Comparison of ENCODE assay signal across 8 cellular contexts in genomic region chr2:108448678-108449409, GRCh38. TPM values are rescaled to one million over a fixed set of nuclear protein-coding genes. Genes with fewer than 3 reads are reported as not detected.
DNase-seq lines count a peak whose midpoint lies in the region; ATAC-seq, FAIRE-seq and TF ChIP-seq lines count a peak whose summit lies in the region.

Gene GCC2, plus strand, starts transcription at chr2:108449206. Its CDS starts 69 bp downstream, at chr2:108449275.

- H4K20me1 ChIP-seq in astrocyte (ENCODE audit: insufficient read depth, low read length) = no peaks in the 10 kb centered on the region
- H4K20me1 ChIP-seq in hepatocyte (ENCODE audit: insufficient read depth, poor library complexity, severe bottlenecking) = no peaks in the 10 kb centered on the region

- H3K4me1 ChIP-seq in astrocyte (ENCODE audit: insufficient read depth, low read length) (peaks cover 11% of the 10 kb centered on the region), hepatocyte (ENCODE audit: insufficient read depth) (peaks cover 6% of the 10 kb centered on the region), aorta (ENCODE audit: control insufficient read depth in 1 of 2, insufficient read depth in 2 of 2, low read length in 2 of 2) (no peaks in the 10 kb centered on the region)

- H3K36me3 Mint-ChIP-seq in astrocyte (ENCODE audit: low read depth, unreplicated experiment) = peaks cover 5% of the 10 kb centered on the region

- peaks cover 6% of the 10 kb centered on the region for H3K4me1 Mint-ChIP-seq in astrocyte (ENCODE audit: low read depth, unreplicated experiment)

- peak; percentile 99 for ATAC-seq in GM18511 (IDR thresholded peaks at IDR 0.05; ENCODE audit: unreplicated experiment)
- peak; percentile 99 for ATAC-seq in HG03025 (IDR thresholded peaks at IDR 0.05; ENCODE audit: low FRiP score, unreplicated experiment)
- ATAC-seq in aorta (ENCODE audit: low FRiP score) = peak; percentile 99

- H3K27ac Mint-ChIP-seq in astrocyte (ENCODE audit: unreplicated experiment) = peak within 1 kb of the TSS; percentile 99

- H3K27ac ChIP-seq in astrocyte (ENCODE audit: low read depth, low read length) = peak within 1 kb of the TSS; percentile 95
- peak within 1 kb of the TSS; percentile 96 for H3K27ac ChIP-seq in hepatocyte
- H3K27ac ChIP-seq in aorta (ENCODE audit: low read depth in 1 of 2, low read length in 2 of 2) = peak within 1 kb of the TSS in 1 of 2 donors; percentile 49

- H3K9ac ChIP-seq in astrocyte (ENCODE audit: low read length) = peak within 1 kb of the TSS; percentile 99

- H3K79me2 ChIP-seq in astrocyte (ENCODE audit: insufficient read depth, low read length) (peaks cover 12% of the 10 kb centered on the region), hepatocyte (peaks cover 35% of the 10 kb centered on the region)

- H3K27me3 ChIP-seq in astrocyte (ENCODE audit: insufficient read depth, low read length) (no peaks in the 10 kb centered on the region), hepatocyte (no peaks in the 10 kb centered on the region), aorta (ENCODE audit: control insufficient read depth in 1 of 2, insufficient read depth in 2 of 2, low read length in 1 of 2) (no peaks in the 10 kb centered on the region)

- no peaks in the 10 kb centered on the region for H3K9me3 ChIP-seq in astrocyte (ENCODE audit: insufficient read depth, low read depth, low read length)
- H3K9me3 ChIP-seq in hepatocyte (ENCODE audit: low read depth) = no peaks in the 10 kb centered on the region
- H3K9me3 ChIP-seq in aorta (ENCODE audit: control insufficient read depth, low read length) = no peaks in the 10 kb centered on the region

- intact Hi-C loops in aorta (cut with DNase I) = loop anchor here in 1 of 2 donors (5.0 kb wide), 2 partner anchors 83 to 133 kb away; partner anchors contain the start of gene LIMS1

- TF ChIP-seq CTCF in astrocyte (IDR thresholded peaks at IDR 0.05; ENCODE audit: insufficient read depth, low read depth, low read length) (no peak), hepatocyte (IDR thresholded peaks at IDR 0.05; ENCODE audit: poor library complexity) (no peak)

- DNase-seq in NCI-H2029 treated with DMSO at 0.1 percent for 48 hours (lab: John Stamatoyannopoulos, UW) (peak; percentile 52), T-helper 22 cell (ENCODE audit: low read depth) (peak; percentile 94), astrocyte (ENCODE audit: low read depth) (peak; percentile 84), hepatocyte (ENCODE audit: low spot score) (peak; percentile 97), renal cortical epithelial cell (ENCODE audit: low read depth) (peak; percentile 84), aorta (peak; percentile 97 to 98)

- WGBS in hepatocyte (ENCODE audit: low lambda C conversion rate, missing lambda C conversion rate) = 1% methylated on average over 55 of the region's 55 CpGs
- 1% methylated on average over 55 of the region's 55 CpGs for WGBS in aorta, 2 donors

- H3K36me3 ChIP-seq in astrocyte (ENCODE audit: insufficient read depth, low read length) (peaks cover 11% of the 10 kb centered on the region), hepatocyte (replicated peaks; ENCODE audit: insufficient read depth, low read depth) (no peaks in the 10 kb centered on the region), aorta (ENCODE audit: control insufficient read depth in 1 of 2, insufficient read depth in 2 of 2, low read length in 1 of 2) (no peaks in the 10 kb centered on the region)

- H2AFZ ChIP-seq in astrocyte (ENCODE audit: low read depth, low read length) (peak within 1 kb of the TSS; percentile 80), hepatocyte (peak within 1 kb of the TSS; percentile 88)

- H3K9me2 ChIP-seq in hepatocyte (replicated peaks; ENCODE audit: insufficient read depth) = no peaks in the 10 kb centered on the region

- peak within 1 kb of the TSS; percentile 98 for H3K4me3 Mint-ChIP-seq in astrocyte (ENCODE audit: unreplicated experiment)

- peaks cover 8% of the 10 kb centered on the region for H3K9me3 Mint-ChIP-seq in astrocyte (ENCODE audit: unreplicated experiment)

- peak within 1 kb of the TSS; percentile 98 for H3K4me3 ChIP-seq in astrocyte (ENCODE audit: insufficient read depth, low read depth, low read length)
- H3K4me3 ChIP-seq in hepatocyte = peak within 1 kb of the TSS; percentile 59
- H3K4me3 ChIP-seq in aorta (ENCODE audit: low read length in 2 of 2) = peak within 1 kb of the TSS; percentile 65 to 93

- no peak for FAIRE-seq in astrocyte (lab: Jason Lieb, UNC)

- H3K4me2 ChIP-seq in astrocyte (ENCODE audit: low read length) (peak within 1 kb of the TSS; percentile 98), hepatocyte (peak within 1 kb of the TSS; percentile 85)

- H3K27me3 Mint-ChIP-seq in astrocyte (ENCODE audit: low read depth, unreplicated experiment) = no peaks in the 10 kb centered on the region

RNA-seq across cellular contexts. Expression of gene GCC2, which starts in this region (rescaled TPM):
- total RNA-seq in astrocyte = 49.3 and 53.9 TPM in 2 replicates
- total RNA-seq in hepatocyte = 39.4 and 44.6 TPM in 2 replicates
- 48.1 and 53.7 TPM in 2 replicates for polyA plus RNA-seq in hepatocyte
- 28.7 and 102 TPM in 2 replicates for total RNA-seq in renal cortical epithelial cell
- 10 to 100 TPM; 52.1 to 64.6 TPM for total RNA-seq in aorta
- 10 to 100 TPM; 10.8 to 13.6 TPM for polyA plus RNA-seq in aorta
